15 cellular contexts compared by ENCODE assay signal in the genomic region with DNA sequence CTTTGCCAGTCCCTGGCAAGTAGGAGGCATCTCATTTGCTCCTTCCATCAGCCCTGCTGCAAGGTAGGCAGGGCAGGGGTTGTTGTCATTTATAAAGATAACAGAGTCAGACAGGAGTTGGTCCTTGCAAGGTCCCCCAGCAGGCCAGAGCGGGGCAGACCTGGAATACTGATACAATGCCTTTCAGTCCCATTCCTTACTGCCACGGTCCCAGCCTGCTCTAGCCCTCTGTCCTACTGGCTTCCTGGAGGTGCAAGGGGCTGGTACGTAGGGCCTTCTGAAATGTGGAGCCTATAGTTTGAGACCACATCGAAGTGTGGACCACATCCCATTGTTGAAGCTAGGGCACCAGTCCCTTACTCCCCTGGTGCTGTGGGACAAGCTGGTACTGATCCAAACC. TPM values are rescaled to one million over a fixed set of nuclear protein-coding genes. Genes with fewer than 3 reads are reported as not detected.
DNase-seq lines count a peak whose midpoint lies in the region; ATAC-seq and TF ChIP-seq lines count a peak whose summit lies in the region.
"Had no signal": no experiment of that assay in that cellular context is flagged by ENCODE, and none has a peak within 500 bp of the region (broad histone marks: within the 10 kb centered on the region; RNA-seq: fewer than 3 reads in every experiment).

No MANE protein-coding gene starts in this region.

- ATAC-seq in IMR-90 (ENCODE audit: low read depth): no peak
- no peak for ATAC-seq in RWPE2 (ENCODE audit: low read depth)
- no peak for ATAC-seq in activated naive CD8-positive, alpha-beta T cell treated with anti-CD3 and anti-CD28 coated beads, Interleukin-2, amount 50 U/mL, for 24 hours

- H3K27ac ChIP-seq in IMR-90 (ENCODE audit: insufficient read depth, low read length) (no peak overlapping the region), RWPE2 (ENCODE audit: poor library complexity, severe bottlenecking) (no peak overlapping the region), spleen (no peak overlapping the region), mesendoderm (ENCODE audit: low read depth, low read length) (no peak overlapping the region)
- H3K27ac ChIP-seq: BLaER1 treated with 17β-estradiol and CSF1 and Interleukin-3, amounts not matched to agents 10 nM and 100 nM; HL-60 had no signal

- H3K4me1 Mint-ChIP-seq in activated naive CD8-positive, alpha-beta T cell treated with anti-CD3 and anti-CD28 coated beads, Interleukin-2, amount 50 U/mL, for 24 hours: no peaks in the 10 kb centered on the region
- H3K4me1 Mint-ChIP-seq: CD4-positive, CD25-positive, alpha-beta regulatory T cell had no signal

- TF ChIP-seq CTCF in IMR-90 (conservative IDR thresholded peaks at IDR 0.05; ENCODE audit: low read depth, low read length): no peak
- no peak for TF ChIP-seq CTCF in RWPE2 (IDR thresholded peaks at IDR 0.05; ENCODE audit: poor library complexity, severe bottlenecking)
- no peak for TF ChIP-seq CTCF in spleen (IDR thresholded peaks at IDR 0.05 in 8 of 11, conservative IDR thresholded peaks at IDR 0.05 in 3 of 11)

- H2BK120ac ChIP-seq in IMR-90 (ENCODE audit: low read depth, low read length) (no peak overlapping the region), mesendoderm (ENCODE audit: low read depth, low read length) (no peak overlapping the region)

- in situ Hi-C loops in IMR-90 (cut with MboI; ENCODE audit: low sequenced_read_pairs): no loop called here

- H3K18ac ChIP-seq in IMR-90 (ENCODE audit: low read depth, low read length) (no peak overlapping the region), mesendoderm (ENCODE audit: low read length) (no peak overlapping the region)

- H2AK9ac ChIP-seq in IMR-90 (replicated peaks; ENCODE audit: low read depth, low read length, poor library complexity): no peak overlapping the region

- H3K36me3 ChIP-seq in IMR-90 (ENCODE audit: control insufficient read depth, insufficient read depth, low read length) (peaks cover 4% of the 10 kb centered on the region; the same call in 1 of the 2 replicates), RWPE2 (ENCODE audit: low read depth) (no peaks in the 10 kb centered on the region), spleen (no peaks in the 10 kb centered on the region), mesendoderm (ENCODE audit: control insufficient read depth, insufficient read depth, low read length) (no peaks in the 10 kb centered on the region)
- H3K36me3 ChIP-seq: BLaER1 treated with 17β-estradiol and CSF1 and Interleukin-3, amounts not matched to agents 10 nM and 100 nM had no signal

- no peak overlapping the region for H3K4ac ChIP-seq in IMR-90 (ENCODE audit: low read depth, low read length)
- H3K4ac ChIP-seq in mesendoderm (ENCODE audit: low read depth, low read length): no peak overlapping the region

- peak overlapping the region; percentile 25; the same call in 1 of the 2 replicates for H2AK5ac ChIP-seq in IMR-90 (ENCODE audit: low read depth, low read length)
- no peak overlapping the region for H2AK5ac ChIP-seq in mesendoderm (ENCODE audit: low read length)

- no peak overlapping the region for H3K56ac ChIP-seq in IMR-90 (ENCODE audit: extremely low read depth, insufficient read depth, low read length)
- H3K56ac ChIP-seq in mesendoderm (ENCODE audit: low read length): no peak overlapping the region

- H3K27me3 ChIP-seq in IMR-90 (ENCODE audit: control insufficient read depth, insufficient read depth, low read length) (no peaks in the 10 kb centered on the region), RWPE2 (ENCODE audit: insufficient read depth, poor library complexity, severe bottlenecking) (no peaks in the 10 kb centered on the region), spleen (replicated peaks in 1 of 7) (peaks cover 0 to 22% (median 0%) of the 10 kb centered on the region in 7 donors), mesendoderm (ENCODE audit: insufficient read depth, low read length, poor library complexity) (no peaks in the 10 kb centered on the region)
- H3K27me3 ChIP-seq: BLaER1 treated with 17β-estradiol and CSF1 and Interleukin-3, amounts not matched to agents 10 nM and 100 nM had no signal

- no peaks in the 10 kb centered on the region for H3K27me3 Mint-ChIP-seq in activated naive CD8-positive, alpha-beta T cell treated with anti-CD3 and anti-CD28 coated beads, Interleukin-2, amount 50 U/mL, for 24 hours

- H4K20me1 ChIP-seq in IMR-90 (ENCODE audit: insufficient read depth, low read length): peaks cover 2% of the 10 kb centered on the region
- H4K20me1 ChIP-seq: BLaER1 treated with 17β-estradiol and CSF1 and Interleukin-3, amounts not matched to agents 10 nM and 100 nM had no signal

- dilution Hi-C loops in IMR-90 (cut with HindIII; ENCODE audit: low sequenced_read_pairs, unreplicated experiment): no loop called here

- H4K8ac ChIP-seq in IMR-90 (ENCODE audit: low read depth in 2 of 2, low read length in 2 of 2): no peak overlapping the region; a peak in 1 of 4 replicates
- no peak overlapping the region for H4K8ac ChIP-seq in mesendoderm (ENCODE audit: low read depth, low read length)

- BruUV-seq in IMR-90 (replicated peaks; lab: Mats Ljungman, UMichigan): no TSS peak

- no peak overlapping the region for H3K4me3 Mint-ChIP-seq in activated naive CD8-positive, alpha-beta T cell treated with anti-CD3 and anti-CD28 coated beads, Interleukin-2, amount 50 U/mL, for 24 hours
- H3K4me3 Mint-ChIP-seq: CD4-positive, CD25-positive, alpha-beta regulatory T cell; HFFc6 had no signal

- H3K9me3 Mint-ChIP-seq in activated naive CD8-positive, alpha-beta T cell treated with anti-CD3 and anti-CD28 coated beads, Interleukin-2, amount 50 U/mL, for 24 hours: peaks cover 12% of the 10 kb centered on the region

- CTCF ChIA-PET in IMR-90 (lab: Yijun Ruan, JAX): interaction anchor here (0.8 kb wide), 1 partner anchor 62 kb away, joined by 3 read pairs; no protein-coding TSS in a partner anchor

- H2AFZ ChIP-seq in IMR-90 (replicated peaks; ENCODE audit: low read length, poor library complexity): no peak overlapping the region

- no peaks in the 10 kb centered on the region for H3K36me3 Mint-ChIP-seq in activated naive CD8-positive, alpha-beta T cell treated with anti-CD3 and anti-CD28 coated beads, Interleukin-2, amount 50 U/mL, for 24 hours (ENCODE audit: low read depth)
- H3K36me3 Mint-ChIP-seq: CD4-positive, CD25-positive, alpha-beta regulatory T cell had no signal

- no peak overlapping the region for H3K23ac ChIP-seq in IMR-90 (ENCODE audit: low read depth, low read length)
- H3K23ac ChIP-seq in mesendoderm (ENCODE audit: low read length): no peak overlapping the region

- H3K14ac ChIP-seq in IMR-90 (replicated peaks; ENCODE audit: low read depth, low read length): no peak overlapping the region

- 0 out of 2 replicates have a peak overlapping the region, but pooled peaks have one; percentile 17 for H2BK20ac ChIP-seq in IMR-90 (ENCODE audit: low read depth, low read length)

- H3K9ac ChIP-seq in IMR-90 (ENCODE audit: low read depth, low read length): no peak overlapping the region
- no peak overlapping the region for H3K9ac ChIP-seq in mesendoderm (ENCODE audit: low read length)
- H3K9ac ChIP-seq: BLaER1 treated with 17β-estradiol and CSF1 and Interleukin-3, amounts not matched to agents 10 nM and 100 nM had no signal

- H4K5ac ChIP-seq in IMR-90 (ENCODE audit: low read depth, low read length): no peak overlapping the region
- no peak overlapping the region for H4K5ac ChIP-seq in mesendoderm (ENCODE audit: low read length)

- no peak overlapping the region for H3K4me3 ChIP-seq in IMR-90 (ENCODE audit: insufficient read depth, low read depth, low read length)
- H3K4me3 ChIP-seq in RWPE2 (ENCODE audit: severe bottlenecking): no peak overlapping the region
- H3K4me3 ChIP-seq in spleen: no peak overlapping the region
- no peak overlapping the region for H3K4me3 ChIP-seq in mesendoderm (ENCODE audit: low read length)
- H3K4me3 ChIP-seq: BLaER1 treated with 17β-estradiol and CSF1 and Interleukin-3, amounts not matched to agents 10 nM and 100 nM had no signal

- no peaks in the 10 kb centered on the region for H3K79me1 ChIP-seq in IMR-90 (ENCODE audit: low read depth in 1 of 2, low read length in 2 of 2)
- H3K79me1 ChIP-seq in mesendoderm (ENCODE audit: low read length): no peaks in the 10 kb centered on the region

- WGBS in IMR-90 (ENCODE audit: extremely low coverage in 2 of 2, insufficient read length in 1 of 2), 2 experiments: 92% methylated on average over 2 of the region's 4 CpGs; no CpG with 5 or more reads in 1 of the 2 experiments
- 68 to 88% (median 74%) methylated on average over 4 of the region's 4 CpGs for WGBS in spleen, 5 donors
- no CpG with 5 or more reads among the region's 4 CpGs for WGBS in mesendoderm (ENCODE audit: extremely low coverage, insufficient coverage, low lambda C conversion rate)

- POLR2A ChIA-PET in IMR-90 (lab: Charles Lee; ENCODE audit: unreplicated experiment): no interaction called here

- no peak overlapping the region for H2BK5ac ChIP-seq in IMR-90 (ENCODE audit: low read depth, low read length, poor library complexity, severe bottlenecking)
- no peak overlapping the region for H2BK5ac ChIP-seq in mesendoderm (ENCODE audit: low read length)

- H3K79me2 ChIP-seq in mesendoderm (ENCODE audit: control insufficient read depth, insufficient read depth, low read length): no peaks in the 10 kb centered on the region

- no peak overlapping the region for H3K27ac Mint-ChIP-seq in activated naive CD8-positive, alpha-beta T cell treated with anti-CD3 and anti-CD28 coated beads, Interleukin-2, amount 50 U/mL, for 24 hours
- H3K27ac Mint-ChIP-seq: CD4-positive, CD25-positive, alpha-beta regulatory T cell; HFFc6 had no signal

- no peak for TF ChIP-seq POLR2A in IMR-90 (IDR thresholded peaks at IDR 0.05; ENCODE audit: low read depth, low read length)
- no peak for TF ChIP-seq POLR2A in spleen (IDR thresholded peaks at IDR 0.05)

- H2BK15ac ChIP-seq in IMR-90 (ENCODE audit: low read depth, low read length) (no peak overlapping the region; the same call in 2 of the 3 replicates), mesendoderm (replicated peaks; ENCODE audit: low read depth) (no peak overlapping the region)

- H3K4me1 ChIP-seq in IMR-90 (ENCODE audit: control insufficient read depth, insufficient read depth, low read length) (peaks cover 11% of the 10 kb centered on the region), RWPE2 (ENCODE audit: insufficient read depth, poor library complexity, severe bottlenecking) (no peaks in the 10 kb centered on the region), spleen (no peaks in the 10 kb centered on the region), mesendoderm (ENCODE audit: control insufficient read depth, low read depth, low read length) (no peaks in the 10 kb centered on the region)

- no peak overlapping the region for H4K91ac ChIP-seq in IMR-90 (ENCODE audit: insufficient read depth, low read depth, low read length)

- peaks cover 7% of the 10 kb centered on the region for H3K9me3 ChIP-seq in IMR-90 (ENCODE audit: control insufficient read depth, insufficient read depth, low read length)
- H3K9me3 ChIP-seq in RWPE2 (ENCODE audit: severe bottlenecking): peaks cover 8% of the 10 kb centered on the region
- peaks cover 0 to 15% (median 10%) of the 10 kb centered on the region in 8 donors for H3K9me3 ChIP-seq in spleen

- H3K4me2 ChIP-seq in IMR-90 (ENCODE audit: low read depth, low read length) (no peak overlapping the region), mesendoderm (ENCODE audit: low read length) (no peak overlapping the region)
- H3K4me2 ChIP-seq: BLaER1 treated with 17β-estradiol and CSF1 and Interleukin-3, amounts not matched to agents 10 nM and 100 nM had no signal

- TF ChIP-seq RAD21 in IMR-90 (IDR thresholded peaks at IDR 0.05; ENCODE audit: low read length): no peak

- no peaks in the 10 kb centered on the region for H3K9me1 ChIP-seq in IMR-90 (ENCODE audit: insufficient read depth, low read length)

- DNase-seq in IMR-90: no peak
- DNase-seq in RWPE2 (ENCODE audit: low spot score): peak; percentile 40
- peak; percentile 25 for DNase-seq in islet precursor cell
- peak; percentile 22 for DNase-seq in spleen
- no peak for DNase-seq in activated naive CD8-positive, alpha-beta T cell treated with anti-CD3 and anti-CD28 coated beads, Interleukin-2, amount 50 U/mL, for 24 hours
- DNase-seq in mesendoderm: no peak
- no peak for DNase-seq in superior temporal gyrus (ENCODE audit: extremely low spot score)
- DNase-seq: ACHN; CD4-positive, CD25-positive, alpha-beta regulatory T cell; DMS53; GF-D8; HCEC 1CT; HFFc6 had no signal

- intact Hi-C loops in IMR-90 (cut with micrococcal nuclease): no loop called here
- intact Hi-C loops in spleen (cut with DNase I; ENCODE audit: low total_unique reads): no loop called here

RNA-seq across cellular contexts. Expression of a gene that starts 42.8 kb away (rescaled TPM):
- total RNA-seq in IMR-90 (2012; rRNA removed) (10.3 and 10.4 TPM in 2 replicates), spleen (under 1 TPM in 1 of 7 donors, not detected in 6; 0.98 TPM)
- polyA plus RNA-seq in IMR-90 (2012; rRNA removed) (29.8 and 41.9 TPM in 2 replicates), spleen (under 1 TPM; 0.04 to 0.38 (median 0.09) TPM)
- polyA plus RNA-seq in IMR-90 (2012; cell fraction: cytosol; rRNA removed): 29.9 and 83.6 TPM in 2 replicates
- 40.5 and 74.0 TPM in 2 replicates for polyA plus RNA-seq in IMR-90 (2012; cell fraction: nucleus; rRNA removed; ENCODE audit: low replicate concordance)
- polyA plus RNA-seq in mesendoderm (2013, experiment 1 of 2): 0.15 TPM
- polyA plus RNA-seq in mesendoderm (2013, experiment 2 of 2): 0.08 TPM
- total RNA-seq: CD4-positive, CD25-positive, alpha-beta regulatory T cell had no signal
- polyA plus RNA-seq: CD4-positive, CD25-positive, alpha-beta regulatory T cell had no signal

Comparison
In these comparisons a context has a peak if more than half of its experiments do, and no peak if none do; other contexts are left out.
1. DNase-seq: peak in RWPE2 (single experiment), islet precursor cell (single experiment) and spleen (single experiment); none in IMR-90 (single experiment), activated naive CD8-positive, alpha-beta T cell treated with anti-CD3 and anti-CD28 coated beads, Interleukin-2, amount 50 U/mL, for 24 hours (single experiment), mesendoderm (single experiment) and superior temporal gyrus (single experiment).